Comparison of ENCODE assay signal across 8 cellular contexts in the genomic region with DNA sequence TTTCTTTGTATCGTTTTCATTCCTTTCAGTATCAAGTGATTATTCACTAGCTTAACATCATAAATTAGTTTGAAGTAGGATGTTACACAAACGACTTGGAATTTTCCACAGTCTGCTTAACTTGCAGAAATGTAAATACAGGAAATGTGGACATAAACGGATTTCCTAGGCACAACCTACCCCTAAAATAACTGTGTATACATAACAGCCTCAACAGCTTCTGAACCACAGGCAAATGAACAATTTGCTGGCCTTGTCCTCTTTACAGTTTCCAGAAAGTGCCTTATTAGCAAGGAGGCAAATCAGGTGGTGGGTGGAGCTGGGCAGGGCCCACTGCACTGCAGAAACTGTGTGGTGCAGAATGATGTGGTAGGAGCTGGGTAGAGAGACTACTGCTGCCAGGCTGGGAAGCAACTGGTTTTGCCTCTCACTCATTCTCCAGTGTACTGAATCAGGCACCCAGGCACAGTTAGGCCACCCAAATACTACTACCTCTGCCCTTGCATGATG. TPM values are rescaled to one million over a fixed set of nuclear protein-coding genes. Genes with fewer than 3 reads are reported as not detected.
A peak's percentile ranks its signal among the peaks of the same experiment; 100 is the strongest.
DNase-seq lines count a peak whose midpoint lies in the region; ATAC-seq and TF ChIP-seq lines count a peak whose summit lies in the region.

No MANE protein-coding gene starts in this region.

- H3K9me3 Mint-ChIP-seq in effector memory CD8-positive, alpha-beta T cell, result no peaks in the 10 kb centered on the region
- H3K9me3 Mint-ChIP-seq in type B pancreatic cell, result peaks cover 4% of the 10 kb centered on the region

- DNase-seq in AG08396 (ENCODE audit: low spot score), result peak; percentile 38
- peak; percentile 72 for DNase-seq in kidney tubule cell (ENCODE audit: low spot score)
- no peak for DNase-seq in effector memory CD8-positive, alpha-beta T cell
- DNase-seq in type B pancreatic cell (ENCODE audit: extremely low spot score, unreplicated experiment), result no peak
- no peak for DNase-seq in activated gamma-delta T cell (lab: John Stamatoyannopoulos, UW)

- peak overlapping the region in 1 of 2 donors; percentile 6 for H3K27ac Mint-ChIP-seq in effector memory CD8-positive, alpha-beta T cell
- H3K27ac Mint-ChIP-seq in type B pancreatic cell, result no peak overlapping the region

- no peak for TF ChIP-seq CTCF in type B pancreatic cell (conservative IDR thresholded peaks at IDR 0.05)

- H3K36me3 Mint-ChIP-seq in effector memory CD8-positive, alpha-beta T cell (ENCODE audit: insufficient read depth), result no peaks in the 10 kb centered on the region
- peaks cover 4% of the 10 kb centered on the region for H3K36me3 Mint-ChIP-seq in type B pancreatic cell

- no peak overlapping the region for H3K4me3 Mint-ChIP-seq in effector memory CD8-positive, alpha-beta T cell
- no peak overlapping the region for H3K4me3 Mint-ChIP-seq in type B pancreatic cell

- H3K4me1 Mint-ChIP-seq in effector memory CD8-positive, alpha-beta T cell (ENCODE audit: low read depth in 2 of 2), result no peaks in the 10 kb centered on the region
- H3K4me1 Mint-ChIP-seq in type B pancreatic cell (ENCODE audit: unreplicated experiment), result peaks cover 5% of the 10 kb centered on the region

- peak; percentile 90 for ATAC-seq in GM19328 (IDR thresholded peaks at IDR 0.05; ENCODE audit: unreplicated experiment)
- ATAC-seq in HG03342 (IDR thresholded peaks at IDR 0.05; ENCODE audit: unreplicated experiment), result peak; percentile 76
- ATAC-seq in SK-N-SH treated with all-trans-retinoic acid at 6 μM for 48 hours, result peak; percentile 79
- no peak for ATAC-seq in effector memory CD8-positive, alpha-beta T cell (replicated peaks)

- H3K27me3 Mint-ChIP-seq in effector memory CD8-positive, alpha-beta T cell, result no peaks in the 10 kb centered on the region
- no peaks in the 10 kb centered on the region for H3K27me3 Mint-ChIP-seq in type B pancreatic cell

TF ChIP-seq in SK-N-SH treated with all-trans-retinoic acid at 6 μM for 48 hours, 23 proteins besides CTCF, POLR2A, EP300 and RAD21:
- TF ChIP-seq ZNF565 (CRISPR knock-in tag; conservative IDR thresholded peaks at IDR 0.05; ENCODE audit: low read depth), result no peak
- TF ChIP-seq OSR1 (CRISPR knock-in tag; IDR thresholded peaks at IDR 0.05), result no peak
- no peak for TF ChIP-seq ZC3H10 (CRISPR knock-in tag; IDR thresholded peaks at IDR 0.05)
- no peak for TF ChIP-seq ZFP30 (CRISPR knock-in tag; IDR thresholded peaks at IDR 0.05)
- TF ChIP-seq ESRRG (CRISPR knock-in tag; IDR thresholded peaks at IDR 0.05), result no peak
- TF ChIP-seq, protein P1, sequence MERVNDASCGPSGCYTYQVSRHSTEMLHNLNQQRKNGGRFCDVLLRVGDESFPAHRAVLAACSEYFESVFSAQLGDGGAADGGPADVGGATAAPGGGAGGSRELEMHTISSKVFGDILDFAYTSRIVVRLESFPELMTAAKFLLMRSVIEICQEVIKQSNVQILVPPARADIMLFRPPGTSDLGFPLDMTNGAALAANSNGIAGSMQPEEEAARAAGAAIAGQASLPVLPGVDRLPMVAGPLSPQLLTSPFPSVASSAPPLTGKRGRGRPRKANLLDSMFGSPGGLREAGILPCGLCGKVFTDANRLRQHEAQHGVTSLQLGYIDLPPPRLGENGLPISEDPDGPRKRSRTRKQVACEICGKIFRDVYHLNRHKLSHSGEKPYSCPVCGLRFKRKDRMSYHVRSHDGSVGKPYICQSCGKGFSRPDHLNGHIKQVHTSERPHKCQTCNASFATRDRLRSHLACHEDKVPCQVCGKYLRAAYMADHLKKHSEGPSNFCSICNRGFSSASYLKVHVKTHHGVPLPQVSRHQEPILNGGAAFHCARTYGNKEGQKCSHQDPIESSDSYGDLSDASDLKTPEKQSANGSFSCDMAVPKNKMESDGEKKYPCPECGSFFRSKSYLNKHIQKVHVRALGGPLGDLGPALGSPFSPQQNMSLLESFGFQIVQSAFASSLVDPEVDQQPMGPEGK (CRISPR knock-in tag; IDR thresholded peaks at IDR 0.05; ENCODE audit: borderline replicate concordance), result no peak

RNA-seq across cellular contexts. Expression of gene DRAM1, which starts 14.1 kb away (rescaled TPM):
- 12.5 and 20.6 TPM in 2 replicates for total RNA-seq in type B pancreatic cell (ENCODE audit: low replicate concordance)

Comparison
In these comparisons a context has a peak if more than half of its experiments do, and no peak if none do; other contexts are left out.
1. DNase-seq: peak in AG08396 (single experiment) and kidney tubule cell (single experiment); none in effector memory CD8-positive, alpha-beta T cell (0 of 3), type B pancreatic cell (single experiment) and activated gamma-delta T cell (single experiment).